In genomic region chrX:68754406-68754805, GRCh38 we compare ENCODE assay signal across 22 cellular contexts.
A peak's percentile ranks its signal among the peaks of the same experiment; 100 is the strongest.
DNase-seq lines count a peak whose midpoint lies in the region; ATAC-seq, FAIRE-seq and TF ChIP-seq lines count a peak whose summit lies in the region.
"Had no signal": no experiment of that assay in that cellular context is flagged by ENCODE, and none has a peak within 500 bp of the region (broad histone marks: within the 10 kb centered on the region; RNA-seq: fewer than 3 reads in every experiment).

No MANE protein-coding gene starts in this region.

- no peak overlapping the region for H2BK120ac ChIP-seq in mesendoderm (ENCODE audit: low read depth, low read length)

- H2AK5ac ChIP-seq in mesendoderm (ENCODE audit: low read length): no peak overlapping the region

- H3K36me3 ChIP-seq in mesendoderm (ENCODE audit: control insufficient read depth, insufficient read depth, low read length): no peaks in the 10 kb centered on the region

- no peak overlapping the region for H3K27ac Mint-ChIP-seq in activated CD4-positive, alpha-beta memory T cell treated with anti-CD3 and anti-CD28 coated beads for 36 hours
- H3K27ac Mint-ChIP-seq in activated CD4-positive, alpha-beta memory T cell treated with anti-CD3 and anti-CD28 coated beads, Interleukin-2, amount 10 ng/mL, durations not matched to agents 7 days and 5 days: no peak overlapping the region
- H3K27ac Mint-ChIP-seq in activated T-helper 2 cell treated with anti-CD3 and anti-CD28 coated beads, Interferon-gamma antibody, Interleukin-2, Interleukin-4, amounts not matched to agents 10 μg/mL and 5 μg/mL and 100 μg/mL, durations not matched to agents 14 hours and 24 hours and 36 hours: peak overlapping the region; percentile 4
- no peak overlapping the region for H3K27ac Mint-ChIP-seq in stimulated activated effector memory CD8-positive, alpha-beta T cell treated with anti-CD3 and anti-CD28 coated beads, Interleukin-12 subunit alpha, Interleukin-12 subunit beta, amount 100 ng/mL, for 72 hours

- H3K79me2 ChIP-seq in mesendoderm (ENCODE audit: control insufficient read depth, insufficient read depth, low read length): no peaks in the 10 kb centered on the region

- H2BK15ac ChIP-seq in mesendoderm (replicated peaks; ENCODE audit: low read depth): no peak overlapping the region

- H3K4me2 ChIP-seq in A549 (no peak overlapping the region), mesendoderm (ENCODE audit: low read length) (no peak overlapping the region)

- intact Hi-C loops in activated CD4-positive, alpha-beta memory T cell treated with anti-CD3 and anti-CD28 coated beads for 36 hours (cut with micrococcal nuclease): no loop called here
- intact Hi-C loops in activated T-helper 2 cell treated with anti-CD3 and anti-CD28 coated beads, Interferon-gamma antibody, Interleukin-2, Interleukin-4, amounts not matched to agents 10 μg/mL and 5 μg/mL and 100 μg/mL, durations not matched to agents 14 hours and 24 hours and 36 hours (cut with micrococcal nuclease): no loop called here

- peaks cover 10% of the 10 kb centered on the region for H3K9me3 Mint-ChIP-seq in activated CD4-positive, alpha-beta memory T cell treated with anti-CD3 and anti-CD28 coated beads for 36 hours
- H3K9me3 Mint-ChIP-seq in activated CD4-positive, alpha-beta memory T cell treated with anti-CD3 and anti-CD28 coated beads, Interleukin-2, amount 10 ng/mL, durations not matched to agents 7 days and 5 days: no peaks in the 10 kb centered on the region
- H3K9me3 Mint-ChIP-seq in activated T-helper 2 cell treated with anti-CD3 and anti-CD28 coated beads, Interferon-gamma antibody, Interleukin-2, Interleukin-4, amounts not matched to agents 10 μg/mL and 5 μg/mL and 100 μg/mL, durations not matched to agents 14 hours and 24 hours and 36 hours: peaks cover 10% of the 10 kb centered on the region
- no peaks in the 10 kb centered on the region for H3K9me3 Mint-ChIP-seq in stimulated activated effector memory CD8-positive, alpha-beta T cell treated with anti-CD3 and anti-CD28 coated beads, Interleukin-12 subunit alpha, Interleukin-12 subunit beta, amount 100 ng/mL, for 72 hours

- peaks cover 3% of the 10 kb centered on the region for H3K36me3 Mint-ChIP-seq in activated CD4-positive, alpha-beta memory T cell treated with anti-CD3 and anti-CD28 coated beads for 36 hours
- H3K36me3 Mint-ChIP-seq in activated CD4-positive, alpha-beta memory T cell treated with anti-CD3 and anti-CD28 coated beads, Interleukin-2, amount 10 ng/mL, durations not matched to agents 7 days and 5 days (ENCODE audit: low read depth): no peaks in the 10 kb centered on the region
- H3K36me3 Mint-ChIP-seq in activated T-helper 2 cell treated with anti-CD3 and anti-CD28 coated beads, Interferon-gamma antibody, Interleukin-2, Interleukin-4, amounts not matched to agents 10 μg/mL and 5 μg/mL and 100 μg/mL, durations not matched to agents 14 hours and 24 hours and 36 hours (ENCODE audit: low read depth): no peaks in the 10 kb centered on the region
- H3K36me3 Mint-ChIP-seq in stimulated activated effector memory CD8-positive, alpha-beta T cell treated with anti-CD3 and anti-CD28 coated beads, Interleukin-12 subunit alpha, Interleukin-12 subunit beta, amount 100 ng/mL, for 72 hours: no peaks in the 10 kb centered on the region

- H3K4ac ChIP-seq in mesendoderm (ENCODE audit: low read depth, low read length): no peak overlapping the region

- no peak overlapping the region for H3K56ac ChIP-seq in mesendoderm (ENCODE audit: low read length)

- H3K4me3 Mint-ChIP-seq in activated CD4-positive, alpha-beta memory T cell treated with anti-CD3 and anti-CD28 coated beads for 36 hours: no peak overlapping the region
- H3K4me3 Mint-ChIP-seq in activated CD4-positive, alpha-beta memory T cell treated with anti-CD3 and anti-CD28 coated beads, Interleukin-2, amount 10 ng/mL, durations not matched to agents 7 days and 5 days: no peak overlapping the region
- H3K4me3 Mint-ChIP-seq in activated T-helper 2 cell treated with anti-CD3 and anti-CD28 coated beads, Interferon-gamma antibody, Interleukin-2, Interleukin-4, amounts not matched to agents 10 μg/mL and 5 μg/mL and 100 μg/mL, durations not matched to agents 14 hours and 24 hours and 36 hours (ENCODE audit: low read depth): no peak overlapping the region
- no peak overlapping the region for H3K4me3 Mint-ChIP-seq in stimulated activated effector memory CD8-positive, alpha-beta T cell treated with anti-CD3 and anti-CD28 coated beads, Interleukin-12 subunit alpha, Interleukin-12 subunit beta, amount 100 ng/mL, for 72 hours

- peak; percentile 49 for FAIRE-seq in A549 (lab: Jason Lieb, UNC)
- FAIRE-seq: HTR-8/SVneo, K562, RCC 7860 had no signal

- H3K4me1 ChIP-seq in A549 (no peaks in the 10 kb centered on the region), mesendoderm (ENCODE audit: control insufficient read depth, low read depth, low read length) (no peaks in the 10 kb centered on the region)

- peak; percentile 36 for DNase-seq in activated CD4-positive, alpha-beta memory T cell treated with anti-CD3 and anti-CD28 coated beads for 36 hours
- no peak for DNase-seq in activated CD4-positive, alpha-beta memory T cell treated with anti-CD3 and anti-CD28 coated beads, Interleukin-2, amount 10 ng/mL, durations not matched to agents 7 days and 5 days
- DNase-seq in A549 (ENCODE audit: low read depth in 1 of 2, low spot score in 1 of 2): no peak
- DNase-seq in activated T-helper 2 cell treated with anti-CD3 and anti-CD28 coated beads, Interferon-gamma antibody, Interleukin-2, Interleukin-4, amounts not matched to agents 10 μg/mL and 5 μg/mL and 100 μg/mL, durations not matched to agents 14 hours and 24 hours and 36 hours (ENCODE audit: low spot score): no peak
- DNase-seq in stimulated activated effector memory CD8-positive, alpha-beta T cell treated with anti-CD3 and anti-CD28 coated beads, Interleukin-12 subunit alpha, Interleukin-12 subunit beta, amount 100 ng/mL, for 72 hours (ENCODE audit: low spot score in 2 of 2): no peak
- no peak for DNase-seq in mesendoderm
- DNase-seq: 8988T, Calu3, DMS79 treated with DMSO at 0.1 percent for 48 hours, GF-D8, GM23248, H7, Kasumi-1, NCI-H1105, NCI-H1436 treated with DMSO at 0.1 percent for 48 hours, NCI-H187 treated with DMSO at 0.1 percent for 48 hours, NCI-H524 treated with DMSO at 0.1 percent for 48 hours, NCI-H774 had no signal

- no peak for TF ChIP-seq CTCF in A549 (IDR thresholded peaks at IDR 0.05)

- no peaks in the 10 kb centered on the region for H3K27me3 Mint-ChIP-seq in activated CD4-positive, alpha-beta memory T cell treated with anti-CD3 and anti-CD28 coated beads for 36 hours
- no peaks in the 10 kb centered on the region for H3K27me3 Mint-ChIP-seq in activated CD4-positive, alpha-beta memory T cell treated with anti-CD3 and anti-CD28 coated beads, Interleukin-2, amount 10 ng/mL, durations not matched to agents 7 days and 5 days
- no peaks in the 10 kb centered on the region for H3K27me3 Mint-ChIP-seq in activated T-helper 2 cell treated with anti-CD3 and anti-CD28 coated beads, Interferon-gamma antibody, Interleukin-2, Interleukin-4, amounts not matched to agents 10 μg/mL and 5 μg/mL and 100 μg/mL, durations not matched to agents 14 hours and 24 hours and 36 hours (ENCODE audit: low read depth)

- no peak for TF ChIP-seq EP300 in A549 (IDR thresholded peaks at IDR 0.05)

- POLR2A ChIA-PET in activated CD4-positive, alpha-beta memory T cell treated with anti-CD3 and anti-CD28 coated beads for 36 hours (lab: Charles Lee): no interaction called here
- POLR2A ChIA-PET in activated CD4-positive, alpha-beta memory T cell treated with anti-CD3 and anti-CD28 coated beads, Interleukin-2, amount 10 ng/mL, durations not matched to agents 7 days and 5 days (lab: Charles Lee): no interaction called here
- POLR2A ChIA-PET in A549 (lab: Yijun Ruan, JAX): no interaction called here

- no peak overlapping the region for H4K8ac ChIP-seq in mesendoderm (ENCODE audit: low read depth, low read length)

- H3K18ac ChIP-seq in mesendoderm (ENCODE audit: low read length): no peak overlapping the region

- ATAC-seq in A549 (no peak), HG03565 (IDR thresholded peaks at IDR 0.05; ENCODE audit: unreplicated experiment) (no peak)
- peak; percentile 70 for ATAC-seq in stimulated activated effector memory CD8-positive, alpha-beta T cell treated with anti-CD3 and anti-CD28 coated beads, Interleukin-12 subunit alpha, Interleukin-12 subunit beta, amount 100 ng/mL, for 72 hours
- ATAC-seq: K562 had no signal

- H3K79me1 ChIP-seq in mesendoderm (ENCODE audit: low read length): no peaks in the 10 kb centered on the region

- H2BK5ac ChIP-seq in mesendoderm (ENCODE audit: low read length): no peak overlapping the region

- H3K9ac ChIP-seq in mesendoderm (ENCODE audit: low read length): no peak overlapping the region
- H3K9ac ChIP-seq: GM23248 had no signal

- H3K27ac ChIP-seq in A549 (no peak overlapping the region), mesendoderm (ENCODE audit: low read depth, low read length) (no peak overlapping the region)
- H3K27ac ChIP-seq: GM23248 had no signal

- 36% methylated on average over 4 of the region's 7 CpGs for WGBS in A549 (ENCODE audit: missing lambda C conversion rate)
- WGBS in mesendoderm (ENCODE audit: extremely low coverage, insufficient coverage, low lambda C conversion rate): no CpG with 5 or more reads among the region's 7 CpGs

- TF ChIP-seq POLR2A in A549 (IDR thresholded peaks at IDR 0.05; ENCODE audit: low read length): no peak

- no peaks in the 10 kb centered on the region for H3K9me3 ChIP-seq in A549

- H3K4me1 Mint-ChIP-seq in activated CD4-positive, alpha-beta memory T cell treated with anti-CD3 and anti-CD28 coated beads for 36 hours (ENCODE audit: low read depth): peaks cover 15% of the 10 kb centered on the region
- no peaks in the 10 kb centered on the region for H3K4me1 Mint-ChIP-seq in activated CD4-positive, alpha-beta memory T cell treated with anti-CD3 and anti-CD28 coated beads, Interleukin-2, amount 10 ng/mL, durations not matched to agents 7 days and 5 days
- H3K4me1 Mint-ChIP-seq in activated T-helper 2 cell treated with anti-CD3 and anti-CD28 coated beads, Interferon-gamma antibody, Interleukin-2, Interleukin-4, amounts not matched to agents 10 μg/mL and 5 μg/mL and 100 μg/mL, durations not matched to agents 14 hours and 24 hours and 36 hours (ENCODE audit: low read depth): peaks cover 4% of the 10 kb centered on the region
- peaks cover 8% of the 10 kb centered on the region for H3K4me1 Mint-ChIP-seq in stimulated activated effector memory CD8-positive, alpha-beta T cell treated with anti-CD3 and anti-CD28 coated beads, Interleukin-12 subunit alpha, Interleukin-12 subunit beta, amount 100 ng/mL, for 72 hours

- TF ChIP-seq RAD21 in A549 (conservative IDR thresholded peaks at IDR 0.05 in 1 of 2, IDR thresholded peaks at IDR 0.05 in 1 of 2): no peak

- no peak overlapping the region for H3K23ac ChIP-seq in mesendoderm (ENCODE audit: low read length)

- CTCF ChIA-PET in activated CD4-positive, alpha-beta memory T cell treated with anti-CD3 and anti-CD28 coated beads for 36 hours (lab: Charles Lee): no interaction called here
- CTCF ChIA-PET in activated CD4-positive, alpha-beta memory T cell treated with anti-CD3 and anti-CD28 coated beads, Interleukin-2, amount 10 ng/mL, durations not matched to agents 7 days and 5 days (lab: Charles Lee): no interaction called here
- CTCF ChIA-PET in A549 (lab: Yijun Ruan, JAX): no interaction called here

- no peak overlapping the region for H4K5ac ChIP-seq in mesendoderm (ENCODE audit: low read length)

- H3K4me3 ChIP-seq in A549: no peak overlapping the region
- H3K4me3 ChIP-seq in mesendoderm (ENCODE audit: low read length): no peak overlapping the region
- H3K4me3 ChIP-seq: GM23248, K562 had no signal

- no peaks in the 10 kb centered on the region for H3K27me3 ChIP-seq in mesendoderm (ENCODE audit: insufficient read depth, low read length, poor library complexity)
